ENCODE assay signal across 8 cellular contexts in the genomic region with DNA sequence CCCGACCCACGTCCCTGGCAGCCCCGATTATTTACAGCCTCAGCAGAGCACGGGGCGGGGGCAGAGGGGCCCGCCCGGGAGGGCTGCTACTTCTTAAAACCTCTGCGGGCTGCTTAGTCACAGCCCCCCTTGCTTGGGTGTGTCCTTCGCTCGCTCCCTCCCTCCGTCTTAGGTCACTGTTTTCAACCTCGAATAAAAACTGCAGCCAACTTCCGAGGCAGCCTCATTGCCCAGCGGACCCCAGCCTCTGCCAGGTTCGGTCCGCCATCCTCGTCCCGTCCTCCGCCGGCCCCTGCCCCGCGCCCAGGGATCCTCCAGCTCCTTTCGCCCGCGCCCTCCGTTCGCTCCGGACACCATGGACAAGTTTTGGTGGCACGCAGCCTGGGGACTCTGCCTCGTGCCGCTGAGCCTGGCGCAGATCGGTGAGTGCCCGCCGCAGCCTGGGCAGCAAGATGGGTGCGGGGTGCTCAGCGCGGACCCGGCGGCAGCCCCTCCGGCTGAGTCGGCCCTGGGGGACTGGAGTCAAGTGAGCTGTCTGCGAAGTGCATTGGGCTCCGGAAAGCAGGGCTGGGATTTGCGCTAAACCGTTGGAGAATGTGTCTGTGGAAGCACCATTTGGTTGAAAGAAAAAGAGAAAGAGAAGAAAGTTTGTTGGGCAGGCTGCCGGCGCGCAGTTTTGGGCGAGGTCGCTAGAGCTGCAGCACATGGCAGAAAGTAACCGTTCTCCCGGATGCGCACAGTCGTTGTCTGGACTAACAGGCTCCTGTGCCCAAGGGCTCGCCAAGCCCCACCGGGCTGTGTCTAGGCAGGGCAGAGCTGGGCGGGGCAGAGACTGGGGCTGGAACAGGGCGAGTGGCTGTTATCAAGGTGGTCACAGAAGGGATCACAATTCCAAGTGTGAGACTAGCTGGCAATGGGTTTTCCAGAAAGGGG. TPM values are rescaled to one million over a fixed set of nuclear protein-coding genes. Genes with fewer than 3 reads are reported as not detected.
DNase-seq lines count a peak whose midpoint lies in the region; ATAC-seq and TF ChIP-seq lines count a peak whose summit lies in the region.

TSS of gene CD44 (plus strand) at position 223 of the 933 bp plus-strand sequence. CDS start at position 356, 133 bp downstream.

- peaks cover 55% of the 10 kb centered on the region for H3K4me1 Mint-ChIP-seq in activated naive CD8-positive, alpha-beta T cell treated with anti-CD3 and anti-CD28 coated beads for 36 hours

- H3K27ac ChIP-seq in heart left ventricle, result peak within 1 kb of the TSS; percentile 56 to 97 (median 78)
- peak within 1 kb of the TSS; percentile 58 for H3K27ac ChIP-seq in psoas muscle
- peak within 1 kb of the TSS; percentile 79 to 88 for H3K27ac ChIP-seq in aorta (ENCODE audit: low read depth in 1 of 2, low read length in 2 of 2)

- no peaks in the 10 kb centered on the region for H3K27me3 Mint-ChIP-seq in activated naive CD8-positive, alpha-beta T cell treated with anti-CD3 and anti-CD28 coated beads for 36 hours

- H3K9me3 ChIP-seq in heart left ventricle (no peaks in the 10 kb centered on the region), psoas muscle (no peaks in the 10 kb centered on the region), aorta (ENCODE audit: control insufficient read depth, low read length) (no peaks in the 10 kb centered on the region)

- DNase-seq in SIG-M5 treated with dmso at 0.1 percent for 504 hours (lab: John Stamatoyannopoulos, UW; ENCODE audit: unreplicated experiment) (peak; percentile 82), SIG-M5 (lab: John Stamatoyannopoulos, UW) (no peak), SW480 (ENCODE audit: low spot score) (peak; percentile 73), heart left ventricle (peak; percentile 63 to 82 (median 71)), psoas muscle (peak; percentile 70 to 79), aorta (peak; percentile 89 to 90)
- peak; percentile 83 for DNase-seq in activated naive CD8-positive, alpha-beta T cell treated with anti-CD3 and anti-CD28 coated beads for 36 hours

- ATAC-seq in HG03280 (IDR thresholded peaks at IDR 0.05; ENCODE audit: unreplicated experiment) (peak; percentile 41), heart left ventricle (peak; percentile 67 to 82 (median 80)), psoas muscle (peak; percentile 65 to 80 (median 74)), aorta (ENCODE audit: low FRiP score) (peak; percentile 85)

- H3K4me3 ChIP-seq in heart left ventricle (peak within 1 kb of the TSS; percentile 44 to 94 (median 74)), psoas muscle (peak within 1 kb of the TSS; percentile 71), aorta (ENCODE audit: low read length in 2 of 2) (peak within 1 kb of the TSS; percentile 73 to 74)

- H3K27ac Mint-ChIP-seq in activated naive CD8-positive, alpha-beta T cell treated with anti-CD3 and anti-CD28 coated beads for 36 hours, result peak within 1 kb of the TSS; percentile 86

- H3K9me3 Mint-ChIP-seq in activated naive CD8-positive, alpha-beta T cell treated with anti-CD3 and anti-CD28 coated beads for 36 hours, result no peaks in the 10 kb centered on the region

- peaks cover 41% of the 10 kb centered on the region for H3K36me3 Mint-ChIP-seq in activated naive CD8-positive, alpha-beta T cell treated with anti-CD3 and anti-CD28 coated beads for 36 hours

- peak in 1 of 2 donors; percentile 28 for TF ChIP-seq POLR2A in heart left ventricle (IDR thresholded peaks at IDR 0.05)

- peak within 1 kb of the TSS; percentile 88 for H3K4me3 Mint-ChIP-seq in activated naive CD8-positive, alpha-beta T cell treated with anti-CD3 and anti-CD28 coated beads for 36 hours

- H3K27me3 ChIP-seq in heart left ventricle, result peaks cover 0 to 3% (median 0%) of the 10 kb centered on the region in 9 donors
- peaks cover 0 to 24% (median 0%) of the 10 kb centered on the region in 3 donors for H3K27me3 ChIP-seq in psoas muscle (ENCODE audit: insufficient read depth in 3 of 3, low read length in 2 of 3)
- no peaks in the 10 kb centered on the region for H3K27me3 ChIP-seq in aorta (ENCODE audit: control insufficient read depth in 1 of 2, insufficient read depth in 2 of 2, low read length in 1 of 2)

- H3K36me3 ChIP-seq in heart left ventricle (no peaks in the 10 kb centered on the region), psoas muscle (ENCODE audit: insufficient read depth in 1 of 2, low read depth in 1 of 2) (no peaks in the 10 kb centered on the region), aorta (ENCODE audit: control insufficient read depth in 1 of 2, insufficient read depth in 2 of 2, low read length in 1 of 2) (no peaks in the 10 kb centered on the region)

- peaks cover 0 to 68% (median 23%) of the 10 kb centered on the region in 12 donors for H3K4me1 ChIP-seq in heart left ventricle
- H3K4me1 ChIP-seq in psoas muscle, result peaks cover 7% of the 10 kb centered on the region
- H3K4me1 ChIP-seq in aorta (ENCODE audit: control insufficient read depth in 1 of 2, insufficient read depth in 2 of 2, low read length in 2 of 2), result peaks cover 0 to 4% of the 10 kb centered on the region in 2 donors

- intact Hi-C loops in heart left ventricle (cut with DNase I) (no loop called here), psoas muscle (cut with DNase I) (no loop called here), aorta (cut with DNase I) (loop anchor here (5.0 to 10.0 kb wide), 4 partner anchors 37 to 256 kb away; no protein-coding TSS in a partner anchor)

- TF ChIP-seq CTCF in heart left ventricle (IDR thresholded peaks at IDR 0.05) (no peak), psoas muscle (IDR thresholded peaks at IDR 0.05) (no peak)

- WGBS in heart left ventricle, 4 donors, result 0 to 1% (median 1%) methylated on average over 48 to 59 of the region's 59 CpGs
- 0 to 1% (median 1%) methylated on average over 55 to 59 of the region's 59 CpGs for WGBS in psoas muscle, 3 donors
- WGBS in aorta, 2 donors, result 1% methylated on average over 53 to 59 of the region's 59 CpGs

RNA-seq across cellular contexts. Expression of gene CD44, which starts in this region (rescaled TPM):
- 100 to 1,000 TPM; 380 to 428 TPM for total RNA-seq in activated naive CD8-positive, alpha-beta T cell treated with anti-CD3 and anti-CD28 coated beads for 36 hours
- 100 to 1,000 TPM in 2 of 9 donors, 10 to 100 TPM in 7; 15.1 to 210 (median 26.2) TPM for total RNA-seq in heart left ventricle
- 10 to 100 TPM in 1 of 2 donors, 1 to 10 TPM in 1; 3.9 to 37.4 TPM for polyA plus RNA-seq in heart left ventricle
- 10 to 100 TPM; 23.2 to 35.4 (median 25.5) TPM for total RNA-seq in psoas muscle
- 1 to 10 TPM; 3.4 to 9.9 (median 9.8) TPM for polyA plus RNA-seq in psoas muscle
- 100 to 1,000 TPM; 321 to 462 TPM for total RNA-seq in aorta
- 100 to 1,000 TPM in 1 of 2 donors, 10 to 100 TPM in 1; 70.0 to 113 TPM for polyA plus RNA-seq in aorta

Comparison
In these comparisons a context has a peak if more than half of its experiments do, and no peak if none do; other contexts are left out.
1. intact Hi-C loops: an anchor here in aorta (5.0 to 10.0 kb wide); none called in heart left ventricle and psoas muscle.